In the genomic region with DNA sequence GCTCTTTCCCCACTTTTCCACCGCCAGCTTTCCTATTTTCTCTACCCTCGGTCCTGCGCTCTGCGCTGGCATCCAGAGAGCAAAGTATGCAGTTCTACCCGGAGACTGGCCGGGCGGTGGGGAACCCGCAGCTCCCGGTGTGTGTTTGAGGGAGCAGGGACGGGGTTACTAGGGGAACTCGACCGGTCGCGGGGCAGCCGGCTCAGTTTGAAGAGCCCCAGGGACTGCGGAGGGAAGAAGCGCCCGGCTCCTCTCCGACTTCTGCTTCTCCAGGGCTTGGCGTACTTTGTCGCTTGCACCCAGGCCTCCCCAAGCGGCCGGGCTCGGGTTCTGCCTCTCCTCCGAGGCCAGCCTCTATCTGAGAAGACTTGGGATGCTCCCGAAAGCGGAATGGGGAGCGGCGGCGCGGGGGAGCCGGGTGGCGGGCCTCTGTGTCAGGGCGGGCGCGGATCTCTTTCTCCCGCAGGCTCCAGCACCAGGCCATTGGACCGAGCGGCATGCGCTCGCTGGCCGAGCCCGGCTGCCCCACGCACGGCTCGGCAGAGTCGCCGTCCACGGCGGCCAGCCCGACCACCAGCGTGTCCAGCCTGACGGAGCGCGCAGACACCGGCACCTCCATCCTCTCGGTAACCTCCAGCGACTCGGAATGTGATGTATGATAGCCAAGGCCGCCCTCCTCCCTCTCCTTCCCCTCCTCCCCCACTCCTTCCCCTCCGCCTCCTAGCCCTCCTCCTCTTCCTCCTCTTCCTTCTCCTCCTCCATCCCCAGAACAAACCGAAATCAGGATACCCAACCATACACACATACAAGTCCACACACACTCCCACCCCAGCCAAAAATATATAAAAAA, we compare ENCODE assay signal across 14 cellular contexts. TPM values are rescaled to one million over a fixed set of nuclear protein-coding genes. Genes with fewer than 3 reads are reported as not detected.
DNase-seq lines count a peak whose midpoint lies in the region; ATAC-seq lines count a peak whose summit lies in the region.
"Had no signal": no experiment of that assay in that cellular context is flagged by ENCODE, and none has a peak within 500 bp of the region (broad histone marks: within the 10 kb centered on the region; RNA-seq: fewer than 3 reads in every experiment).

No MANE protein-coding gene starts in this region.

- no peaks in the 10 kb centered on the region for H3K9me3 Mint-ChIP-seq in activated CD8-positive, alpha-beta memory T cell treated with anti-CD3 and anti-CD28 coated beads, Interleukin-2, amount 10 ng/mL, durations not matched to agents 7 days and 5 days (ENCODE audit: low read depth)
- H3K9me3 Mint-ChIP-seq in activated naive CD8-positive, alpha-beta T cell treated with anti-CD3 and anti-CD28 coated beads, Interleukin-2, amount 10 ng/mL, durations not matched to agents 7 days and 5 days, result no peaks in the 10 kb centered on the region
- peaks cover 3% of the 10 kb centered on the region for H3K9me3 Mint-ChIP-seq in stimulated activated memory B cell treated with anti-CD40 and anti-IgM and Interleukin-4, amounts not matched to agents 10 μg/mL and 1 μg/mL and 100 μg/mL, for 72 hours

- H3K36me3 Mint-ChIP-seq in activated CD8-positive, alpha-beta memory T cell treated with anti-CD3 and anti-CD28 coated beads, Interleukin-2, amount 10 ng/mL, durations not matched to agents 7 days and 5 days, result peaks cover 7% of the 10 kb centered on the region
- no peaks in the 10 kb centered on the region for H3K36me3 Mint-ChIP-seq in activated naive CD8-positive, alpha-beta T cell treated with anti-CD3 and anti-CD28 coated beads, Interleukin-2, amount 10 ng/mL, durations not matched to agents 7 days and 5 days
- H3K36me3 Mint-ChIP-seq in stimulated activated memory B cell treated with anti-CD40 and anti-IgM and Interleukin-4, amounts not matched to agents 10 μg/mL and 1 μg/mL and 100 μg/mL, for 72 hours, result no peaks in the 10 kb centered on the region

- ATAC-seq in activated CD8-positive, alpha-beta memory T cell treated with anti-CD3 and anti-CD28 coated beads, Interleukin-2, amount 10 ng/mL, durations not matched to agents 7 days and 5 days, result no peak
- ATAC-seq in activated naive CD8-positive, alpha-beta T cell treated with anti-CD3 and anti-CD28 coated beads, Interleukin-2, amount 10 ng/mL, durations not matched to agents 7 days and 5 days (ENCODE audit: low read depth), result no peak
- peak; percentile 24 for ATAC-seq in left lobe of liver
- ATAC-seq in stimulated activated memory B cell treated with anti-CD40 and anti-IgM and Interleukin-4, amounts not matched to agents 10 μg/mL and 1 μg/mL and 100 μg/mL, for 72 hours, result no peak
- ATAC-seq in HG03097 (IDR thresholded peaks at IDR 0.05; ENCODE audit: low FRiP score, unreplicated experiment), result no peak

- no peak overlapping the region for H3K4me3 Mint-ChIP-seq in activated CD8-positive, alpha-beta memory T cell treated with anti-CD3 and anti-CD28 coated beads, Interleukin-2, amount 10 ng/mL, durations not matched to agents 7 days and 5 days
- H3K4me3 Mint-ChIP-seq in activated naive CD8-positive, alpha-beta T cell treated with anti-CD3 and anti-CD28 coated beads, Interleukin-2, amount 10 ng/mL, durations not matched to agents 7 days and 5 days, result peak overlapping the region; percentile 43
- H3K4me3 Mint-ChIP-seq in stimulated activated memory B cell treated with anti-CD40 and anti-IgM and Interleukin-4, amounts not matched to agents 10 μg/mL and 1 μg/mL and 100 μg/mL, for 72 hours, result peak overlapping the region; percentile 61

- CTCF ChIA-PET in activated CD8-positive, alpha-beta memory T cell treated with anti-CD3 and anti-CD28 coated beads, Interleukin-2, amount 10 ng/mL, durations not matched to agents 7 days and 5 days (lab: Charles Lee), result interaction anchor here (1.4 kb wide), 2 partner anchors 12 to 552 kb away, joined by 3 read pairs; no protein-coding TSS in a partner anchor

- DNase-seq in activated CD8-positive, alpha-beta memory T cell treated with anti-CD3 and anti-CD28 coated beads, Interleukin-2, amount 50 U/mL, for 48 hours, result peak; percentile 56
- no peak for DNase-seq in activated CD8-positive, alpha-beta memory T cell treated with anti-CD3 and anti-CD28 coated beads, Interleukin-2, amount 10 ng/mL, durations not matched to agents 7 days and 5 days
- no peak for DNase-seq in activated naive CD8-positive, alpha-beta T cell treated with anti-CD3 and anti-CD28 coated beads, Interleukin-2, amount 10 ng/mL, durations not matched to agents 7 days and 5 days
- DNase-seq in left lobe of liver (ENCODE audit: low spot score) (no peak), H4 (ENCODE audit: low spot score) (no peak), EL (no peak)
- DNase-seq: activated CD4-positive, alpha-beta T cell treated with anti-CD3 and anti-CD28 coated beads for 4 hours; DND-41; Karpas-422; ovary; stimulated activated CD4-positive, alpha-beta T cell treated with anti-CD3 and anti-CD28 coated beads, Interleukin-4, amount 100 ng/mL, for 4 hours had no signal

- peaks cover 28% of the 10 kb centered on the region for H3K4me1 Mint-ChIP-seq in activated CD8-positive, alpha-beta memory T cell treated with anti-CD3 and anti-CD28 coated beads, Interleukin-2, amount 10 ng/mL, durations not matched to agents 7 days and 5 days
- H3K4me1 Mint-ChIP-seq in activated naive CD8-positive, alpha-beta T cell treated with anti-CD3 and anti-CD28 coated beads, Interleukin-2, amount 10 ng/mL, durations not matched to agents 7 days and 5 days, result peaks cover 20% of the 10 kb centered on the region
- H3K4me1 Mint-ChIP-seq in stimulated activated memory B cell treated with anti-CD40 and anti-IgM and Interleukin-4, amounts not matched to agents 10 μg/mL and 1 μg/mL and 100 μg/mL, for 72 hours, result peaks cover 52% of the 10 kb centered on the region

- H3K27me3 Mint-ChIP-seq in activated CD8-positive, alpha-beta memory T cell treated with anti-CD3 and anti-CD28 coated beads, Interleukin-2, amount 10 ng/mL, durations not matched to agents 7 days and 5 days, result peaks cover 96% of the 10 kb centered on the region
- peaks cover 93% of the 10 kb centered on the region for H3K27me3 Mint-ChIP-seq in activated naive CD8-positive, alpha-beta T cell treated with anti-CD3 and anti-CD28 coated beads, Interleukin-2, amount 10 ng/mL, durations not matched to agents 7 days and 5 days
- peaks cover 100% of the 10 kb centered on the region for H3K27me3 Mint-ChIP-seq in stimulated activated memory B cell treated with anti-CD40 and anti-IgM and Interleukin-4, amounts not matched to agents 10 μg/mL and 1 μg/mL and 100 μg/mL, for 72 hours

- no peak overlapping the region for H3K27ac Mint-ChIP-seq in activated CD8-positive, alpha-beta memory T cell treated with anti-CD3 and anti-CD28 coated beads, Interleukin-2, amount 10 ng/mL, durations not matched to agents 7 days and 5 days
- H3K27ac Mint-ChIP-seq in activated naive CD8-positive, alpha-beta T cell treated with anti-CD3 and anti-CD28 coated beads, Interleukin-2, amount 10 ng/mL, durations not matched to agents 7 days and 5 days, result peak overlapping the region; percentile 33
- no peak overlapping the region for H3K27ac Mint-ChIP-seq in stimulated activated memory B cell treated with anti-CD40 and anti-IgM and Interleukin-4, amounts not matched to agents 10 μg/mL and 1 μg/mL and 100 μg/mL, for 72 hours

- POLR2A ChIA-PET in activated naive CD8-positive, alpha-beta T cell treated with anti-CD3 and anti-CD28 coated beads, Interleukin-2, amount 10 ng/mL, durations not matched to agents 7 days and 5 days (lab: Charles Lee), result no interaction called here

RNA-seq across cellular contexts. Expression of a gene that starts 2.8 kb away (rescaled TPM):
- total RNA-seq in activated CD8-positive, alpha-beta memory T cell treated with anti-CD3 and anti-CD28 coated beads, Interleukin-2, amount 10 ng/mL, durations not matched to agents 7 days and 5 days, result under 1 TPM in 1 of 2 experiments, not detected in 1; 0.21 TPM
- not detected for total RNA-seq in activated naive CD8-positive, alpha-beta T cell treated with anti-CD3 and anti-CD28 coated beads, Interleukin-2, amount 10 ng/mL, durations not matched to agents 7 days and 5 days
- not detected for total RNA-seq in left lobe of liver
- total RNA-seq in H4 (2014; rRNA removed; shearing (Covaris generic)), result not detected in 2 replicates
- total RNA-seq: ovary, upper lobe of left lung had no signal
